8 cellular contexts compared by ENCODE assay signal in the genomic region with DNA sequence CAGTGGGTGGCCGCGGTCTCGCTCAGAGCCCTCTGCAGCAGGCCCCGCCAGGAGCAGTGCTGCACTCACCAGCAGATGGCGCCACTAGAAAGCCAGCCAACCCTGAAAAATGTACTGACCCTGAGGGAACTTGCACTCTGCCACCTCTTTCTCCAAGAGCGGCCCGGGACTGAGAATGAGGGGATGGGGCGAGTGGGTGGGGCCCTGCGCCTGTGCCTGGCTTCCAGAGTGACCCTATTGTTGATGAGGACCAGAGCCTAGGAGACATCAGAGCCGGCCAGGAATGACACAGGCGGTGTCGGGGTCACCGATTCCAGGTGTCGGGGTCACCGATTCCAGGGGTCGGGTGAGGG. TPM values are rescaled to one million over a fixed set of nuclear protein-coding genes. Genes with fewer than 3 reads are reported as not detected.
A peak's percentile ranks its signal among the peaks of the same experiment; 100 is the strongest.
DNase-seq lines count a peak whose midpoint lies in the region; ATAC-seq and TF ChIP-seq lines count a peak whose summit lies in the region.

No MANE protein-coding gene starts in this region.

- H3K4me3 ChIP-seq in H7 (ENCODE audit: insufficient read depth, low read depth, low read length), result no peak overlapping the region

- CTCF ChIA-PET in GM10248 (lab: Yijun Ruan, JAX), result interaction anchor here (0.7 to 6.4 kb wide), 35 partner anchors 8 to 237 kb away, joined by 3 to 81 read pairs (median 4); a partner anchor contains a TSS

- no peaks in the 10 kb centered on the region for H3K36me3 ChIP-seq in H7 (replicated peaks; ENCODE audit: control insufficient read depth, insufficient read depth, low read length)

- H3K27ac ChIP-seq in caudate nucleus (ENCODE audit: low read depth, low read length) (no peak overlapping the region), layer of hippocampus (ENCODE audit: low read depth, low read length) (peak overlapping the region; percentile 6)

- POLR2A ChIA-PET in GM10248 (lab: Yijun Ruan, JAX), result no interaction called here

- no peak for ATAC-seq in HG02840 (IDR thresholded peaks at IDR 0.05; ENCODE audit: low FRiP score, unreplicated experiment)

- DNase-seq in GM10248 (ENCODE audit: extremely low spot score) (peak; percentile 89), H7 (peak; percentile 95), NCI-H146 treated with DMSO at 0.1 percent for 48 hours (lab: John Stamatoyannopoulos, UW; ENCODE audit: unreplicated experiment) (peak; percentile 7), caudate nucleus (lab: John Stamatoyannopoulos, UW) (peak in 33 of 61 donors; percentile 2 to 60 (median 27))
- DNase-seq in activated CD4-positive, CD25-positive, alpha-beta regulatory T cell (lab: John Stamatoyannopoulos, UW), result peak; percentile 40 to 67 (median 51)
- DNase-seq in stimulated activated CD4-positive, alpha-beta T cell treated with anti-CD3 and anti-CD28 coated beads, Interleukin-1b, Interleukin-23, amount 100 ng/mL, for 48 hours, result peak; percentile 72

- TF ChIP-seq CTCF in GM10248 (IDR thresholded peaks at IDR 0.05; ENCODE audit: control extremely low read depth, extremely low read depth, low read depth, missing control alignments), result peak; percentile 94

- no peaks in the 10 kb centered on the region for H3K27me3 ChIP-seq in H7 (ENCODE audit: control insufficient read depth, insufficient read depth, low read length)
- H3K27me3 ChIP-seq in layer of hippocampus (ENCODE audit: control insufficient read depth, insufficient read depth, low read length), result no peaks in the 10 kb centered on the region

RNA-seq across cellular contexts. Expression of a gene that starts 2.9 kb away (rescaled TPM):
- total RNA-seq in H7 (2014; rRNA removed; shearing (Covaris generic)), result not detected in 2 replicates

RNA-seq across cellular contexts. Expression of a gene that starts 24.1 kb away (rescaled TPM):
- total RNA-seq in H7 (2014; rRNA removed; shearing (Covaris generic)), result 6.5 and 9.4 TPM in 2 replicates

RNA-seq across cellular contexts. Expression of a gene that starts 36.7 kb away (rescaled TPM):
- total RNA-seq in H7 (2014; rRNA removed; shearing (Covaris generic)), result 36.1 and 37.0 TPM in 2 replicates

Comparison
In these comparisons a context has a peak if more than half of its experiments do, and no peak if none do; other contexts are left out.
1. DNase-seq: peak in every context shown above with its lines; median percentile 95 in H7; 89 in GM10248; 72 in stimulated activated CD4-positive, alpha-beta T cell treated with anti-CD3 and anti-CD28 coated beads, Interleukin-1b, Interleukin-23, amount 100 ng/mL, for 48 hours; 51 in activated CD4-positive, CD25-positive, alpha-beta regulatory T cell; 27 in caudate nucleus; 7 in NCI-H146 treated with DMSO at 0.1 percent for 48 hours.